15 cellular contexts compared by ENCODE assay signal in the genomic region with DNA sequence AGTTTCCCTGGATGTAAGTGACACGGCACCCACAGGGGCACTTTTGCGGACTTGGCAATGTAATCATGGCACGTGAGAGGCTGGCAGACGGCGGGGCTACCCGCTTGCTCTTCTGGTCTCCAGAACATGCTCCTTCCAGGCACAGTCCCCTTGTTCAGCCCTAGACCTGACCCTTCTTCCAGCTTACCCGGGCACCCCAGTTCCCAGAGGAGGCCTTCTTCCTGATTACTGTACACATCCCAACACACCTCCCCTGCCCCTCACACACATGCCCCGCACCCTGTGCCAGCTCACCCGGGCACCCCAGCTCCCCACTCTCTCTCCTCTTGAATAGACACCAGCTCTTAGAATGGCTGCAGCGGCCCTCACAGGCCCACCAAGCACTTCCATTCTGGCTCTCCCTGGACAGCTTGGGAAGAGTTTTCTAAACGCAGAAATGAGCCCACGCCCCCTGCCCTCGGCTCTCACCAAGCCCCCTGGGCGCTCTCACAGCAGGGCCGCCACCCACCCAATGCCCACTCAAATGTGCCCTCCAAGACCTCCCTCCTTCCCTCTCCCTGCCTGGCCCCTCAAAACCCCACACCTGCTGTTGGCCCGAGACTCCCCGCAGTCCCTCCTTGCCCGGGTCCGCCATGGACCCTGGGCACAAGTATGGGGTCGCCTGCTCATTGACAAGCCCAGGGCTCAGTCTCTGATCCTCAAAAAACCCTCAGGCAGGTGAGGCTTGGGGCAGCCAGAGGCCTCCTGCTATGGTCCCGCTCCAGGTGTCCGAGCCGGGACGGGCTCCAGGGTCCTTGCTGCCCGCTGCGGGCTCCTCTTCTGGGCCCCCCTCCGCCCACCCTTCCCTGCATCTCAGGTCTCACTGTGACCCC.
DNase-seq lines count a peak whose midpoint lies in the region; ATAC-seq and TF ChIP-seq lines count a peak whose summit lies in the region.
"Had no signal": no experiment of that assay in that cellular context is flagged by ENCODE, and none has a peak within 500 bp of the region (broad histone marks: within the 10 kb centered on the region; RNA-seq: fewer than 3 reads in every experiment).

No MANE protein-coding gene starts in this region.

- 94% methylated on average over 25 of the region's 27 CpGs for WGBS in hepatocyte (ENCODE audit: low lambda C conversion rate, missing lambda C conversion rate)

- peaks cover 2% of the 10 kb centered on the region for H3K27me3 Mint-ChIP-seq in activated CD4-positive, alpha-beta T cell treated with anti-CD3 and anti-CD28 coated beads, Interleukin-2, amount 10 ng/mL, durations not matched to agents 7 days and 5 days
- H3K27me3 Mint-ChIP-seq in brain (peaks cover 4% of the 10 kb centered on the region), endothelial cell (ENCODE audit: unreplicated experiment) (peaks cover 8% of the 10 kb centered on the region)
- peaks cover 43 to 68% of the 10 kb centered on the region in 2 donors for H3K27me3 Mint-ChIP-seq in stimulated activated naive B cell treated with anti-CD40 and anti-IgM and Interleukin-4, amounts not matched to agents 10 μg/mL and 1 μg/mL and 100 μg/mL, for 72 hours

- CTCF ChIA-PET in activated CD4-positive, alpha-beta T cell treated with anti-CD3 and anti-CD28 coated beads, Interleukin-2, amount 10 ng/mL, durations not matched to agents 7 days and 5 days (lab: Charles Lee), result no interaction called here

- no peaks in the 10 kb centered on the region for H3K4me1 Mint-ChIP-seq in activated CD4-positive, alpha-beta T cell treated with anti-CD3 and anti-CD28 coated beads, Interleukin-2, amount 10 ng/mL, durations not matched to agents 7 days and 5 days
- H3K4me1 Mint-ChIP-seq in brain (peaks cover 20% of the 10 kb centered on the region), endothelial cell (ENCODE audit: unreplicated experiment) (peaks cover 3% of the 10 kb centered on the region)
- H3K4me1 Mint-ChIP-seq in stimulated activated naive B cell treated with anti-CD40 and anti-IgM and Interleukin-4, amounts not matched to agents 10 μg/mL and 1 μg/mL and 100 μg/mL, for 72 hours, result no peaks in the 10 kb centered on the region
- H3K4me1 Mint-ChIP-seq: GM23338 had no signal

- peaks cover 52% of the 10 kb centered on the region for H3K27me3 ChIP-seq in lower lobe of right lung (ENCODE audit: low read depth)
- no peaks in the 10 kb centered on the region for H3K27me3 ChIP-seq in hepatocyte

- H3K9me3 Mint-ChIP-seq in activated CD4-positive, alpha-beta T cell treated with anti-CD3 and anti-CD28 coated beads, Interleukin-2, amount 10 ng/mL, durations not matched to agents 7 days and 5 days, result no peaks in the 10 kb centered on the region
- H3K9me3 Mint-ChIP-seq in brain (peaks cover 0 to 4% (median 0%) of the 10 kb centered on the region in 5 experiments), endothelial cell (ENCODE audit: unreplicated experiment) (no peaks in the 10 kb centered on the region)
- no peaks in the 10 kb centered on the region for H3K9me3 Mint-ChIP-seq in stimulated activated naive B cell treated with anti-CD40 and anti-IgM and Interleukin-4, amounts not matched to agents 10 μg/mL and 1 μg/mL and 100 μg/mL, for 72 hours
- H3K9me3 Mint-ChIP-seq: GM23338 had no signal

- POLR2A ChIA-PET in activated CD4-positive, alpha-beta T cell treated with anti-CD3 and anti-CD28 coated beads, Interleukin-2, amount 10 ng/mL, durations not matched to agents 7 days and 5 days (lab: Charles Lee), result no interaction called here

- DNase-seq in activated CD4-positive, alpha-beta T cell treated with anti-CD3 and anti-CD28 coated beads, Interleukin-2, amount 10 ng/mL, durations not matched to agents 7 days and 5 days, result no peak
- DNase-seq in activated CD4-positive, alpha-beta T cell treated with anti-CD3 and anti-CD28 coated beads, Interleukin-2, amount 50 U/mL, for 4 hours, result no peak
- DNase-seq in lower lobe of right lung, result peak; percentile 34
- DNase-seq in stimulated activated naive B cell treated with anti-CD40 and anti-IgM and Interleukin-4, amounts not matched to agents 10 μg/mL and 1 μg/mL and 100 μg/mL, for 72 hours, result no peak
- DNase-seq in endothelial cell (ENCODE audit: low spot score), result no peak
- DNase-seq in hepatocyte (ENCODE audit: low spot score), result no peak
- DNase-seq: NCI-H1436, NCI-H2081, NCI-H524 had no signal

- TF ChIP-seq CTCF in brain (conservative IDR thresholded peaks at IDR 0.05), result no peak
- no peak for TF ChIP-seq CTCF in lower lobe of right lung (IDR thresholded peaks at IDR 0.05)
- TF ChIP-seq CTCF in endothelial cell (IDR thresholded peaks at IDR 0.05; ENCODE audit: unreplicated experiment), result no peak
- TF ChIP-seq CTCF in hepatocyte (IDR thresholded peaks at IDR 0.05; ENCODE audit: poor library complexity), result no peak

- H3K4me3 ChIP-seq in lower lobe of right lung (no peak overlapping the region), hepatocyte (no peak overlapping the region)
- H3K4me3 ChIP-seq: GM12878, GM23338 had no signal

- no peak overlapping the region for H3K4me2 ChIP-seq in hepatocyte
- H3K4me2 ChIP-seq: GM23338 had no signal

- H2AFZ ChIP-seq in hepatocyte, result no peak overlapping the region

- intact Hi-C loops in lower lobe of right lung (cut with DNase I), result no loop called here

- H3K36me3 ChIP-seq in lower lobe of right lung (no peaks in the 10 kb centered on the region), hepatocyte (replicated peaks; ENCODE audit: insufficient read depth, low read depth) (no peaks in the 10 kb centered on the region)

- peak overlapping the region; percentile 25 for H3K27ac Mint-ChIP-seq in activated CD4-positive, alpha-beta T cell treated with anti-CD3 and anti-CD28 coated beads, Interleukin-2, amount 10 ng/mL, durations not matched to agents 7 days and 5 days
- H3K27ac Mint-ChIP-seq in brain (peak overlapping the region in 3 of 5 experiments; percentile 3 to 95 (median 42)), endothelial cell (ENCODE audit: unreplicated experiment) (no peak overlapping the region)
- peak overlapping the region; percentile 72 for H3K27ac Mint-ChIP-seq in stimulated activated naive B cell treated with anti-CD40 and anti-IgM and Interleukin-4, amounts not matched to agents 10 μg/mL and 1 μg/mL and 100 μg/mL, for 72 hours
- H3K27ac Mint-ChIP-seq: CD14-positive monocyte, GM23338 had no signal

- no peak overlapping the region for H3K4me3 Mint-ChIP-seq in activated CD4-positive, alpha-beta T cell treated with anti-CD3 and anti-CD28 coated beads, Interleukin-2, amount 10 ng/mL, durations not matched to agents 7 days and 5 days
- H3K4me3 Mint-ChIP-seq in brain, result no peak overlapping the region
- no peak overlapping the region for H3K4me3 Mint-ChIP-seq in stimulated activated naive B cell treated with anti-CD40 and anti-IgM and Interleukin-4, amounts not matched to agents 10 μg/mL and 1 μg/mL and 100 μg/mL, for 72 hours
- H3K4me3 Mint-ChIP-seq in endothelial cell (ENCODE audit: unreplicated experiment), result no peak overlapping the region
- H3K4me3 Mint-ChIP-seq: GM23338 had no signal

- no peaks in the 10 kb centered on the region for H3K4me1 ChIP-seq in lower lobe of right lung
- H3K4me1 ChIP-seq in hepatocyte (ENCODE audit: insufficient read depth), result no peaks in the 10 kb centered on the region

- no peaks in the 10 kb centered on the region for H4K20me1 ChIP-seq in hepatocyte (ENCODE audit: insufficient read depth, poor library complexity, severe bottlenecking)

- H3K27ac ChIP-seq in lower lobe of right lung (no peak overlapping the region), hepatocyte (no peak overlapping the region)
- H3K27ac ChIP-seq: 22Rv1 had no signal

- no peaks in the 10 kb centered on the region for H3K79me2 ChIP-seq in hepatocyte

- H3K9me2 ChIP-seq in hepatocyte (replicated peaks; ENCODE audit: insufficient read depth), result no peaks in the 10 kb centered on the region

- no peak for ATAC-seq in lower lobe of right lung
- no peak for ATAC-seq in stimulated activated naive B cell treated with anti-CD40 and anti-IgM and Interleukin-4, amounts not matched to agents 10 μg/mL and 1 μg/mL and 100 μg/mL, for 72 hours (replicated peaks)
- ATAC-seq in GM19452 (IDR thresholded peaks at IDR 0.05; ENCODE audit: unreplicated experiment), result no peak
- ATAC-seq: GM12878 had no signal

- no peaks in the 10 kb centered on the region for H3K36me3 Mint-ChIP-seq in activated CD4-positive, alpha-beta T cell treated with anti-CD3 and anti-CD28 coated beads, Interleukin-2, amount 10 ng/mL, durations not matched to agents 7 days and 5 days (ENCODE audit: low read depth)
- no peaks in the 10 kb centered on the region for H3K36me3 Mint-ChIP-seq in brain
- H3K36me3 Mint-ChIP-seq in stimulated activated naive B cell treated with anti-CD40 and anti-IgM and Interleukin-4, amounts not matched to agents 10 μg/mL and 1 μg/mL and 100 μg/mL, for 72 hours, result no peaks in the 10 kb centered on the region
- no peaks in the 10 kb centered on the region for H3K36me3 Mint-ChIP-seq in endothelial cell (ENCODE audit: low read depth, unreplicated experiment)
- H3K36me3 Mint-ChIP-seq: CD14-positive monocyte had no signal

- H3K9me3 ChIP-seq in lower lobe of right lung (no peaks in the 10 kb centered on the region), hepatocyte (ENCODE audit: low read depth) (no peaks in the 10 kb centered on the region)
